Comparison of ENCODE assay signal across 1 cellular context in genomic region chr12:118359541-118359915, GRCh38.
TF ChIP-seq lines count a peak whose summit lies in the region.

No MANE protein-coding gene starts in this region.

TF ChIP-seq in WTC11, 78 proteins besides CTCF, POLR2A, EP300 and RAD21 (continued from another document):
- TF ChIP-seq ZNF232 (CRISPR knock-in tag; IDR thresholded peaks at IDR 0.05) (no peak), ZBTB43 (CRISPR knock-in tag; IDR thresholded peaks at IDR 0.05) (no peak), JAZF1 (CRISPR knock-in tag; IDR thresholded peaks at IDR 0.05) (no peak), TP53 (CRISPR knock-in tag; IDR thresholded peaks at IDR 0.05) (no peak), NFYB (CRISPR knock-in tag; conservative IDR thresholded peaks at IDR 0.05; ENCODE audit: low read depth) (no peak), MAX (CRISPR knock-in tag; IDR thresholded peaks at IDR 0.05) (no peak)
